Comparison of ENCODE assay signal across 27 cellular contexts in genomic region chr7:158997110-158997453, GRCh38.
DNase-seq lines count a peak whose midpoint lies in the region; ATAC-seq, FAIRE-seq and TF ChIP-seq lines count a peak whose summit lies in the region.
"Had no signal": no experiment of that assay in that cellular context is flagged by ENCODE, and none has a peak within 500 bp of the region (broad histone marks: within the 10 kb centered on the region; RNA-seq: fewer than 3 reads in every experiment).

No MANE protein-coding gene starts in this region.

- H3K9me3 ChIP-seq in left ventricle myocardium inferior (replicated peaks) (peaks cover 8% of the 10 kb centered on the region), K562 (replicated peaks; ENCODE audit: control insufficient read depth, insufficient read depth, low read depth, low read length) (peaks cover 4% of the 10 kb centered on the region), iPS-20b (ENCODE audit: insufficient read depth, low read depth, low read length) (peaks cover 9% of the 10 kb centered on the region; the same call in 1 of the 2 replicates), suprapubic skin (no peaks in the 10 kb centered on the region)
- H3K9me3 ChIP-seq: HAP-1 had no signal

- TF ChIP-seq POLR2A in K562 (conservative IDR thresholded peaks at IDR 0.05), result no peak
- no peak for TF ChIP-seq POLR2A in suprapubic skin (IDR thresholded peaks at IDR 0.05)

- H3K79me2 ChIP-seq in K562 (ENCODE audit: control insufficient read depth, insufficient read depth, low read length), result no peaks in the 10 kb centered on the region

- peak overlapping the region; percentile 48 for H3K4me3 ChIP-seq in left ventricle myocardium inferior
- no peak overlapping the region for H3K4me3 ChIP-seq in K562
- peak overlapping the region; percentile 49; the same call in 1 of the 2 replicates for H3K4me3 ChIP-seq in iPS-20b (ENCODE audit: low read length)
- peak overlapping the region; percentile 5 for H3K4me3 ChIP-seq in suprapubic skin
- H3K4me3 ChIP-seq: BLaER1, HAP-1, PC-9, smooth muscle cell, tibial nerve had no signal

- no peak for TF ChIP-seq EP300 in K562 (IDR thresholded peaks at IDR 0.05; ENCODE audit: low read length)
- no peak for TF ChIP-seq EP300 in suprapubic skin (IDR thresholded peaks at IDR 0.05)

- H3K4me1 ChIP-seq in left ventricle myocardium inferior, result no peaks in the 10 kb centered on the region
- peaks cover 0 to 37% of the 10 kb centered on the region in 2 experiments; a peak in 2 of 5 replicates for H3K4me1 ChIP-seq in K562 (replicated peaks in 1 of 2; ENCODE audit: control insufficient read depth in 2 of 2, insufficient read depth in 2 of 2, low read length in 2 of 2)
- no peaks in the 10 kb centered on the region; the same call in 1 of the 2 replicates for H3K4me1 ChIP-seq in iPS-20b (ENCODE audit: insufficient read depth, low read length)
- H3K4me1 ChIP-seq in suprapubic skin, result peaks cover 3% of the 10 kb centered on the region
- H3K4me1 ChIP-seq: HAP-1 had no signal

- no peak overlapping the region for H3K4me2 ChIP-seq in K562 (ENCODE audit: insufficient read depth, low read length)
- H3K4me2 ChIP-seq: BLaER1, PC-9, smooth muscle cell had no signal

- no peak for DNase-seq in left ventricle myocardium inferior
- DNase-seq in Right ventricle myocardium superior, result no peak
- DNase-seq in K562 (ENCODE audit: extremely low read depth in 1 of 4, low spot score in 3 of 4), result no peak
- peak in 1 of 2 donors; percentile 50 for DNase-seq in suprapubic skin (ENCODE audit: low spot score in 2 of 2)
- DNase-seq in NOMO-1 treated with dmso at 0.1 percent for 144 hours (lab: John Stamatoyannopoulos, UW; ENCODE audit: unreplicated experiment), result no peak
- no peak for DNase-seq in NCI-H187 (lab: John Stamatoyannopoulos, UW)
- DNase-seq: activated CD4-positive, CD25-positive, alpha-beta regulatory T cell treated with anti-CD3 and anti-CD28 coated beads, Interleukin-2, amount 50 U/mL, for 72 hours; activated CD8-positive, alpha-beta T cell treated with anti-CD3 and anti-CD28 coated beads for 36 hours; activated gamma-delta T cell; activated naive CD8-positive, alpha-beta T cell treated with anti-CD3 and anti-CD28 coated beads, Interleukin-2, amount 50 U/mL, for 24 hours; activated T-cell treated with anti-CD3 and anti-CD28 coated beads for 4 hours; cerebellar nuclear complex; DMS79 treated with DMSO at 0.1 percent for 48 hours; effector CD4-positive, alpha-beta T cell; hippocampal formation; mammary epithelial cell; NCI-H2029; nucleus accumbens; PC-9; SIG-M5 had no signal

- H3K27me3 ChIP-seq in left ventricle myocardium inferior (ENCODE audit: low read depth) (peaks cover 63% of the 10 kb centered on the region), K562 (ENCODE audit: control insufficient read depth in 2 of 2, insufficient read depth in 2 of 2, low read length in 2 of 2) (peaks cover 54 to 81% of the 10 kb centered on the region in 2 experiments), iPS-20b (ENCODE audit: insufficient read depth, low read length) (peaks cover 57% of the 10 kb centered on the region), suprapubic skin (peaks cover 65% of the 10 kb centered on the region)
- H3K27me3 ChIP-seq: BLaER1 had no signal

- no peaks in the 10 kb centered on the region for H4K20me1 ChIP-seq in K562 (replicated peaks; ENCODE audit: control insufficient read depth, insufficient read depth, low read length)
- H4K20me1 ChIP-seq: BLaER1 had no signal

- in situ Hi-C loops in K562 (cut with MboI), result no loop called here

- 36% methylated on average over 32 of the region's 32 CpGs for WGBS in K562 (ENCODE audit: insufficient coverage, low coverage, missing lambda C conversion rate)
- 53% methylated on average over 26 of the region's 32 CpGs for WGBS in suprapubic skin

- no peaks in the 10 kb centered on the region for H3K36me3 ChIP-seq in left ventricle myocardium inferior
- H3K36me3 ChIP-seq in K562 (ENCODE audit: control insufficient read depth, insufficient read depth, low read length), result no peaks in the 10 kb centered on the region
- H3K36me3 ChIP-seq in iPS-20b (ENCODE audit: insufficient read depth, low read depth, low read length), result no peaks in the 10 kb centered on the region
- H3K36me3 ChIP-seq in suprapubic skin, result no peaks in the 10 kb centered on the region
- H3K36me3 ChIP-seq: BLaER1, HAP-1, tibial nerve had no signal

- intact Hi-C loops in left ventricle myocardium inferior (cut with micrococcal nuclease), result no loop called here
- intact Hi-C loops in Right ventricle myocardium superior (cut with DNase I), result no loop called here
- intact Hi-C loops in K562 (cut with micrococcal nuclease), result no loop called here

- no TSS peak for BruUV-seq in K562 (replicated peaks; lab: Mats Ljungman, UMichigan)

- H3K9me1 ChIP-seq in K562 (ENCODE audit: control insufficient read depth, insufficient read depth, low read length), result no peaks in the 10 kb centered on the region

- FAIRE-seq in K562 (lab: Jason Lieb, UNC), result no peak
- FAIRE-seq: HepG2 had no signal

- CTCF ChIA-PET in K562 (lab: Yijun Ruan, JAX; ENCODE audit: low intra/inter-chr PET ratio), result interaction anchor here (0.7 kb wide), 1 partner anchor 54 kb away, joined by 3 read pairs; no protein-coding TSS in a partner anchor

- no peak overlapping the region for H3K27ac ChIP-seq in left ventricle myocardium inferior (replicated peaks)
- no peak overlapping the region for H3K27ac ChIP-seq in K562 (ENCODE audit: extremely low read depth, low read depth, low read length)
- H3K27ac ChIP-seq in iPS-20b (ENCODE audit: low read length), result no peak overlapping the region
- no peak overlapping the region for H3K27ac ChIP-seq in suprapubic skin
- H3K27ac ChIP-seq: BLaER1, PC-9, tibial nerve had no signal

- no peak for TF ChIP-seq CTCF in left ventricle myocardium inferior (IDR thresholded peaks at IDR 0.05; ENCODE audit: borderline replicate concordance)
- no peak for TF ChIP-seq CTCF in K562 (IDR thresholded peaks at IDR 0.05 in 2 of 3, conservative IDR thresholded peaks at IDR 0.05 in 1 of 3; ENCODE audit: insufficient read depth in 2 of 3, low read depth in 1 of 3, low read length in 3 of 3)
- no peak for TF ChIP-seq CTCF in suprapubic skin (IDR thresholded peaks at IDR 0.05)

- POLR2A ChIA-PET in K562 (lab: Yijun Ruan, JAX), result no interaction called here

- no peak for TF ChIP-seq RAD21 in K562 (CRISPR knock-in tag; conservative IDR thresholded peaks at IDR 0.05 in 1 of 2, IDR thresholded peaks at IDR 0.05 in 1 of 2)

- no peak for ATAC-seq in Right ventricle myocardium superior (ENCODE audit: poor library complexity)
- ATAC-seq in K562, result no peak
- ATAC-seq in GM18909 (IDR thresholded peaks at IDR 0.05; ENCODE audit: poor library complexity, unreplicated experiment), result no peak
- ATAC-seq: activated CD8-positive, alpha-beta T cell treated with anti-CD3 and anti-CD28 coated beads for 36 hours; activated naive CD8-positive, alpha-beta T cell treated with anti-CD3 and anti-CD28 coated beads, Interleukin-2, amount 50 U/mL, for 24 hours; HepG2 had no signal

- H2AFZ ChIP-seq in K562 (ENCODE audit: low read depth, low read length), result no peak overlapping the region
- H2AFZ ChIP-seq: PC-9 had no signal

- H3K9ac ChIP-seq in K562 (ENCODE audit: insufficient read depth in 1 of 2, low read depth in 2 of 2, low read length in 2 of 2) (no peak overlapping the region), iPS-20b (ENCODE audit: low read depth, low read length) (no peak overlapping the region)
- H3K9ac ChIP-seq: BLaER1 had no signal

TF ChIP-seq in K562, 482 proteins besides CTCF, POLR2A, EP300 and RAD21:
- TF ChIP-seq VEZF1 (CRISPR knock-in tag; IDR thresholded peaks at IDR 0.05), result no peak
- no peak for TF ChIP-seq ZNF24 (IDR thresholded peaks at IDR 0.05)
- no peak for TF ChIP-seq MAFG (tag; conservative IDR thresholded peaks at IDR 0.05)
- no peak for TF ChIP-seq E2F6 (IDR thresholded peaks at IDR 0.05; ENCODE audit: borderline replicate concordance in 1 of 2, extremely low read depth in 1 of 2, insufficient read depth in 1 of 2, insufficient read length in 1 of 2, low read depth in 1 of 2, low read length in 1 of 2, poor library complexity in 1 of 2, severe bottlenecking in 1 of 2)
- TF ChIP-seq HMGN3 (IDR thresholded peaks at IDR 0.05; ENCODE audit: borderline replicate concordance, extremely low read depth, insufficient read length, low read depth, low read length), result peak; percentile 2
- TF ChIP-seq RAD51 (IDR thresholded peaks at IDR 0.05; ENCODE audit: borderline replicate concordance, low read depth), result no peak
- TF ChIP-seq ZNF76 (CRISPR knock-in tag; IDR thresholded peaks at IDR 0.05; ENCODE audit: borderline replicate concordance), result no peak
- TF ChIP-seq L3MBTL2 (IDR thresholded peaks at IDR 0.05), result 0 out of 2 replicates have a peak, but pooled peaks have one; percentile 0
- TF ChIP-seq ZNF175 (CRISPR knock-in tag; IDR thresholded peaks at IDR 0.05; ENCODE audit: low read depth), result no peak
